ENCODE assay signal across 18 cellular contexts in the genomic region with DNA sequence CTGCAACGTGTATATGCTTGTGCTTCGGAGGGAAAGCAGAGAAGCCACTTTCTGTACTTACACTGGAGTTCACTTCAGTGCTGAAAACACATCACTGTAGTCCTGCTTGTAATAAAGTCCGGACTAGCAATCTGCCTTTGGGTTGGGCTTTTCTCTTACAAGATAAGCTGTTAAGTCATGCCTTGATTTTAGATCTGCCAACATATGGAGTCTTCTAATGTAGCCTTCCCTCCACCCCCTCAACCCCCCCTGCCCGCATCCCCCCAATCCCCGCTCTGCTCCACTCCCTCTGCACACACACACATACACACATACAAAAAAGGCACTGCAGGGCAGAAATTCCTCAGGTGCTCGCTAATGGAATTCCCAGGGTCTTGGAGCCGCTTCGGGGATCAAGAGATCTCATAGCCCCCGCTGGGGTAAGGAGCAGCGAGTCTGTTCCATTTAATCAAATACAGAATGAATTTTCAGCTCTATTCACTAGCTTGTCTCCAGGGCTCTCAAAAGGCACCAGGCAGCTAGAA. TPM values are rescaled to one million over a fixed set of nuclear protein-coding genes. Genes with fewer than 3 reads are reported as not detected.
DNase-seq lines count a peak whose midpoint lies in the region; ATAC-seq and TF ChIP-seq lines count a peak whose summit lies in the region.
"Had no signal": no experiment of that assay in that cellular context is flagged by ENCODE, and none has a peak within 500 bp of the region (broad histone marks: within the 10 kb centered on the region; RNA-seq: fewer than 3 reads in every experiment).

No MANE protein-coding gene starts in this region.

- H3K79me1 ChIP-seq in trophoblast cell (ENCODE audit: low read length), result peaks cover 9% of the 10 kb centered on the region

- no peaks in the 10 kb centered on the region for H3K27me3 ChIP-seq in SJCRH30
- no peaks in the 10 kb centered on the region for H3K27me3 ChIP-seq in iPS-18a (ENCODE audit: control insufficient read depth, insufficient read depth, low read length)
- H3K27me3 ChIP-seq in trophoblast cell (ENCODE audit: insufficient read depth, low read length), result no peaks in the 10 kb centered on the region
- no peaks in the 10 kb centered on the region for H3K27me3 ChIP-seq in adrenal gland
- no peaks in the 10 kb centered on the region for H3K27me3 ChIP-seq in naive thymus-derived CD4-positive, alpha-beta T cell (ENCODE audit: control insufficient read depth in 2 of 2, insufficient read depth in 2 of 2, low read length in 2 of 2)

- H3K4me1 Mint-ChIP-seq in immature natural killer cell, result peaks cover 12 to 13% of the 10 kb centered on the region in 2 donors
- peaks cover 5 to 17% (median 7%) of the 10 kb centered on the region in 7 donors for H3K4me1 Mint-ChIP-seq in naive thymus-derived CD4-positive, alpha-beta T cell

- H2BK12ac ChIP-seq in trophoblast cell (ENCODE audit: low read length), result no peak overlapping the region

- POLR2A ChIA-PET in naive thymus-derived CD4-positive, alpha-beta T cell (lab: Charles Lee), result no interaction called here

- no peak overlapping the region for H4K91ac ChIP-seq in trophoblast cell (ENCODE audit: low read depth, low read length)

- no peak overlapping the region for H3K4me3 Mint-ChIP-seq in immature natural killer cell
- no peak overlapping the region for H3K4me3 Mint-ChIP-seq in naive thymus-derived CD4-positive, alpha-beta T cell
- H3K4me3 Mint-ChIP-seq: activated naive CD8-positive, alpha-beta T cell treated with anti-CD3 and anti-CD28 coated beads for 36 hours; activated T-cell treated with anti-CD3 and anti-CD28 coated beads, Interleukin-2, amount 50 U/mL, for 4 hours; stimulated activated naive CD8-positive, alpha-beta T cell treated with anti-CD3 and anti-CD28 coated beads, Interleukin-15, amount 100 ng/mL, for 72 hours had no signal

- H3K79me2 ChIP-seq in trophoblast cell (ENCODE audit: control insufficient read depth, insufficient read depth, low read length, poor library complexity), result peaks cover 12% of the 10 kb centered on the region
- H3K79me2 ChIP-seq: parathyroid adenoma had no signal

- H4K12ac ChIP-seq in trophoblast cell (ENCODE audit: low read depth, low read length), result no peak overlapping the region

- no peak for ATAC-seq in naive thymus-derived CD4-positive, alpha-beta T cell
- ATAC-seq: activated T-cell treated with anti-CD3 and anti-CD28 coated beads, Interleukin-2, amount 50 U/mL, for 4 hours; stimulated activated naive CD8-positive, alpha-beta T cell treated with anti-CD3 and anti-CD28 coated beads, Interleukin-15, amount 100 ng/mL, for 72 hours had no signal

- no peaks in the 10 kb centered on the region for H3K36me3 Mint-ChIP-seq in immature natural killer cell
- peaks cover 0 to 4% (median 0%) of the 10 kb centered on the region in 5 donors for H3K36me3 Mint-ChIP-seq in naive thymus-derived CD4-positive, alpha-beta T cell

- peak overlapping the region; percentile 56 for H3K4me2 ChIP-seq in trophoblast cell (ENCODE audit: low read length)

- peaks cover 9 to 22% (median 11%) of the 10 kb centered on the region in 3 donors for H3K27me3 Mint-ChIP-seq in immature natural killer cell (ENCODE audit: low read depth in 3 of 3)
- H3K27me3 Mint-ChIP-seq in naive thymus-derived CD4-positive, alpha-beta T cell, result peaks cover 0 to 67% (median 5%) of the 10 kb centered on the region in 5 donors

- peak overlapping the region; percentile 29 for H2BK5ac ChIP-seq in trophoblast cell (ENCODE audit: low read depth, low read length, poor library complexity)

- H3K18ac ChIP-seq in trophoblast cell (ENCODE audit: low read length), result no peak overlapping the region

- H3K36me3 ChIP-seq in SJCRH30 (peaks cover 25% of the 10 kb centered on the region), iPS-18a (ENCODE audit: control insufficient read depth, low read depth, low read length) (no peaks in the 10 kb centered on the region), trophoblast cell (ENCODE audit: control insufficient read depth in 1 of 2, insufficient read depth in 2 of 2, low read length in 2 of 2) (peaks cover 0 to 5% of the 10 kb centered on the region in 2 experiments), adrenal gland (replicated peaks in 1 of 2) (no peaks in the 10 kb centered on the region)
- H3K36me3 ChIP-seq in naive thymus-derived CD4-positive, alpha-beta T cell (ENCODE audit: control insufficient read depth in 2 of 3, insufficient read depth in 3 of 3, low read length in 3 of 3), result no peaks in the 10 kb centered on the region

- no peak overlapping the region for H2AK5ac ChIP-seq in trophoblast cell (ENCODE audit: low read length)

- no peak overlapping the region for H3K23ac ChIP-seq in trophoblast cell (ENCODE audit: low read length)

- no peak overlapping the region for H3K27ac Mint-ChIP-seq in immature natural killer cell
- H3K27ac Mint-ChIP-seq in naive thymus-derived CD4-positive, alpha-beta T cell, result no peak overlapping the region
- H3K27ac Mint-ChIP-seq: activated naive CD8-positive, alpha-beta T cell treated with anti-CD3 and anti-CD28 coated beads for 36 hours; stimulated activated naive CD8-positive, alpha-beta T cell treated with anti-CD3 and anti-CD28 coated beads, Interleukin-15, amount 100 ng/mL, for 72 hours had no signal

- peak overlapping the region; percentile 35 for H3K4ac ChIP-seq in trophoblast cell (ENCODE audit: low read depth, low read length)

- peak overlapping the region; percentile 67 for H3K4me3 ChIP-seq in SJCRH30
- peak overlapping the region; percentile 25 for H3K4me3 ChIP-seq in iPS-18a (ENCODE audit: low read length)
- no peak overlapping the region for H3K4me3 ChIP-seq in trophoblast cell (ENCODE audit: low read depth, low read length)
- no peak overlapping the region for H3K4me3 ChIP-seq in adrenal gland
- no peak overlapping the region for H3K4me3 ChIP-seq in naive thymus-derived CD4-positive, alpha-beta T cell (ENCODE audit: low read length)

- no peak overlapping the region for H4K8ac ChIP-seq in trophoblast cell (ENCODE audit: low read depth, low read length)

- CTCF ChIA-PET in naive thymus-derived CD4-positive, alpha-beta T cell (lab: Charles Lee), result no interaction called here

- intact Hi-C loops in adrenal gland (cut with DNase I), result loop anchor here in 1 of 2 donors (5.0 kb wide), 1 partner anchor 137 kb away; no protein-coding TSS in a partner anchor
- intact Hi-C loops in naive thymus-derived CD4-positive, alpha-beta T cell (cut with micrococcal nuclease), result no loop called here

- H3K4me1 ChIP-seq in SJCRH30 (no peaks in the 10 kb centered on the region; the same call in 1 of the 2 replicates), iPS-18a (ENCODE audit: control insufficient read depth, low read depth, low read length) (peaks cover 21% of the 10 kb centered on the region), trophoblast cell (ENCODE audit: control insufficient read depth in 1 of 2, insufficient read depth in 2 of 2, low read length in 2 of 2) (peaks cover 2 to 4% of the 10 kb centered on the region in 2 experiments), adrenal gland (replicated peaks in 1 of 2) (peaks cover 7 to 8% of the 10 kb centered on the region in 2 donors)
- peaks cover 4 to 5% of the 10 kb centered on the region in 2 donors for H3K4me1 ChIP-seq in naive thymus-derived CD4-positive, alpha-beta T cell (ENCODE audit: control insufficient read depth in 2 of 2, insufficient read depth in 2 of 2, low read length in 2 of 2)
- H3K4me1 ChIP-seq: parathyroid adenoma had no signal

- peak overlapping the region; percentile 38 for H2BK120ac ChIP-seq in trophoblast cell (ENCODE audit: insufficient read depth, low read length, poor library complexity)

- no peak overlapping the region for H3K9ac ChIP-seq in iPS-18a (ENCODE audit: low read length)
- no peak overlapping the region for H3K9ac ChIP-seq in trophoblast cell (ENCODE audit: low read length)
- H3K9ac ChIP-seq: parathyroid adenoma had no signal

- no peak overlapping the region for H2AFZ ChIP-seq in trophoblast cell (ENCODE audit: insufficient read depth, low read length, poor library complexity)
- H2AFZ ChIP-seq: parathyroid adenoma had no signal

- H3K27ac ChIP-seq in SJCRH30, result peak overlapping the region; percentile 42; the same call in 1 of the 2 replicates
- H3K27ac ChIP-seq in iPS-18a (ENCODE audit: low read length), result no peak overlapping the region
- H3K27ac ChIP-seq in trophoblast cell (ENCODE audit: low read depth, low read length), result peak overlapping the region; percentile 65
- H3K27ac ChIP-seq in adrenal gland, result no peak overlapping the region
- H3K27ac ChIP-seq in naive thymus-derived CD4-positive, alpha-beta T cell (ENCODE audit: low read depth, low read length), result no peak overlapping the region
- H3K27ac ChIP-seq: parathyroid adenoma had no signal

- H3K14ac ChIP-seq in trophoblast cell (ENCODE audit: low read length), result no peak overlapping the region

- no CpG with 5 or more reads among the region's 10 CpGs for WGBS in trophoblast cell (ENCODE audit: extremely low coverage, insufficient coverage, insufficient read length)
- WGBS in adrenal gland, 4 donors, result 57 to 61% (median 58%) methylated on average over 9 to 10 of the region's 10 CpGs

- TF ChIP-seq POLR2A in adrenal gland (IDR thresholded peaks at IDR 0.05), result no peak

- no peaks in the 10 kb centered on the region for H3K9me3 Mint-ChIP-seq in immature natural killer cell
- no peaks in the 10 kb centered on the region for H3K9me3 Mint-ChIP-seq in naive thymus-derived CD4-positive, alpha-beta T cell
- H3K9me3 Mint-ChIP-seq: activated naive CD8-positive, alpha-beta T cell treated with anti-CD3 and anti-CD28 coated beads for 36 hours; activated T-cell treated with anti-CD3 and anti-CD28 coated beads, Interleukin-2, amount 50 U/mL, for 4 hours; stimulated activated naive CD8-positive, alpha-beta T cell treated with anti-CD3 and anti-CD28 coated beads, Interleukin-15, amount 100 ng/mL, for 72 hours had no signal

- no peak for TF ChIP-seq CTCF in adrenal gland (IDR thresholded peaks at IDR 0.05)

- H3K9me3 ChIP-seq in SJCRH30 (replicated peaks) (no peaks in the 10 kb centered on the region), iPS-18a (ENCODE audit: control insufficient read depth, low read depth, low read length) (no peaks in the 10 kb centered on the region), trophoblast cell (ENCODE audit: insufficient read depth, low read depth, low read length) (no peaks in the 10 kb centered on the region), adrenal gland (replicated peaks in 1 of 3) (no peaks in the 10 kb centered on the region)
- H3K9me3 ChIP-seq in naive thymus-derived CD4-positive, alpha-beta T cell (ENCODE audit: control insufficient read depth in 2 of 3, low read length in 3 of 3), result no peaks in the 10 kb centered on the region
- H3K9me3 ChIP-seq: Caco-2 had no signal

- DNase-seq in DMS 273 treated with DMSO at 0.1 percent for 48 hours (lab: John Stamatoyannopoulos, UW) (peak; percentile 63), SJCRH30 (peak; percentile 52), trophoblast cell (no peak), amniotic stem cell (lab: John Stamatoyannopoulos, UW) (no peak), adrenal gland (no peak), immature natural killer cell (no peak)
- DNase-seq in naive thymus-derived CD4-positive, alpha-beta T cell, result no peak
- DNase-seq: activated CD4-positive, alpha-beta T cell treated with anti-CD3 and anti-CD28 coated beads, Interleukin-2, amount 50 U/mL, for 4 hours; activated naive CD8-positive, alpha-beta T cell treated with anti-CD3 and anti-CD28 coated beads for 36 hours; activated T-cell treated with anti-CD3 and anti-CD28 coated beads, Interleukin-2, amount 50 U/mL, for 4 hours; Caco-2; central memory CD4-positive, alpha-beta T cell; foreskin melanocyte; NCI-H187 treated with DMSO at 0.1 percent for 48 hours; NCI-H526 treated with DMSO at 0.1 percent for 48 hours; stimulated activated naive CD8-positive, alpha-beta T cell treated with anti-CD3 and anti-CD28 coated beads, Interleukin-15, amount 100 ng/mL, for 72 hours had no signal

RNA-seq across cellular contexts. Expression of a gene that starts 3.4 kb away (rescaled TPM):
- 59.6 and 76.1 TPM in 2 replicates for total RNA-seq in SJCRH30 (2014; rRNA removed; shearing (Covaris generic))
- 41.5 and 45.5 TPM in 2 replicates for polyA plus RNA-seq in trophoblast cell (2013)
- 10 to 100 TPM in 1 of 8 donors, 1 to 10 TPM in 7; 2.1 to 12.1 (median 4.8) TPM for total RNA-seq in adrenal gland
- 1 to 10 TPM in 2 of 3 donors, under 1 TPM in 1; 0.90 to 1.2 (median 1.1) TPM for polyA plus RNA-seq in adrenal gland
- polyA plus RNA-seq in immature natural killer cell, result not detected
- total RNA-seq in naive thymus-derived CD4-positive, alpha-beta T cell, result 1 to 10 TPM; 1.5 to 4.8 (median 2.3) TPM
- under 1 TPM; 0.24 to 0.69 TPM for polyA plus RNA-seq in naive thymus-derived CD4-positive, alpha-beta T cell

Comparison
In these comparisons a context has a peak if more than half of its experiments do, and no peak if none do; other contexts are left out.
1. DNase-seq: peak in DMS 273 treated with DMSO at 0.1 percent for 48 hours (single experiment) and SJCRH30 (2 of 2); none in trophoblast cell (0 of 2), amniotic stem cell (single experiment), adrenal gland (0 of 7), immature natural killer cell (0 of 3) and naive thymus-derived CD4-positive, alpha-beta T cell (0 of 9).
2. H3K27ac ChIP-seq: peak in SJCRH30 (single experiment) and trophoblast cell (single experiment); none in iPS-18a (single experiment), adrenal gland (0 of 5) and naive thymus-derived CD4-positive, alpha-beta T cell (single experiment).
3. H3K4me3 ChIP-seq: peak in SJCRH30 (single experiment) and iPS-18a (single experiment); none in trophoblast cell (single experiment), adrenal gland (0 of 4) and naive thymus-derived CD4-positive, alpha-beta T cell (single experiment).